ENCODE assay signal across 17 cellular contexts in genomic region chr14:59318908-59319307, GRCh38.
DNase-seq lines count a peak whose midpoint lies in the region; ATAC-seq and TF ChIP-seq lines count a peak whose summit lies in the region.
"Had no signal": no experiment of that assay in that cellular context is flagged by ENCODE, and none has a peak within 500 bp of the region (broad histone marks: within the 10 kb centered on the region; RNA-seq: fewer than 3 reads in every experiment).

No MANE protein-coding gene starts in this region.

- peak overlapping the region in 2 of 3 experiments; percentile 73 to 82 for H3K27ac Mint-ChIP-seq in nephron

- peaks cover 46 to 50% of the 10 kb centered on the region in 2 donors for H3K4me1 ChIP-seq in thyroid gland
- H3K4me1 ChIP-seq: breast epithelium had no signal

- 57 to 61% methylated on average over 4 of the region's 4 CpGs for WGBS in thyroid gland, 2 donors

- H3K9me3 Mint-ChIP-seq in nephron: no peaks in the 10 kb centered on the region
- H3K9me3 Mint-ChIP-seq: IgD-negative memory B cell had no signal

- H3K9me3 ChIP-seq in thyroid gland: no peaks in the 10 kb centered on the region
- H3K9me3 ChIP-seq: breast epithelium, MG63 had no signal

- H3K4me3 Mint-ChIP-seq in nephron: no peak overlapping the region
- H3K4me3 Mint-ChIP-seq: IgD-negative memory B cell had no signal

- intact Hi-C loops in left cardiac atrium (cut with DNase I) (no loop called here), thyroid gland (cut with DNase I) (no loop called here)

- no peak overlapping the region for H3K4me3 ChIP-seq in thyroid gland (replicated peaks in 1 of 3)
- H3K4me3 ChIP-seq: breast epithelium, MG63 had no signal

- no peaks in the 10 kb centered on the region for H3K27me3 Mint-ChIP-seq in nephron (ENCODE audit: low read depth)
- H3K27me3 Mint-ChIP-seq: IgD-negative memory B cell had no signal

- TF ChIP-seq CTCF in nephron (IDR thresholded peaks at IDR 0.05; ENCODE audit: unreplicated experiment in 3 of 3) (no peak), thyroid gland (IDR thresholded peaks at IDR 0.05) (no peak)

- H3K27ac ChIP-seq in cingulate gyrus (ENCODE audit: low read depth, low read length) (peak overlapping the region; percentile 33), thyroid gland (peak overlapping the region in 2 of 3 donors; percentile 51 to 57)

- no peaks in the 10 kb centered on the region for H3K27me3 ChIP-seq in thyroid gland
- H3K27me3 ChIP-seq: breast epithelium, MG63 had no signal

- TF ChIP-seq POLR2A in thyroid gland (IDR thresholded peaks at IDR 0.05): no peak

- H3K36me3 ChIP-seq in thyroid gland: no peaks in the 10 kb centered on the region
- H3K36me3 ChIP-seq: breast epithelium, MG63 had no signal

- DNase-seq in left cardiac atrium: no peak
- DNase-seq in thyroid gland: no peak
- no peak for DNase-seq in HuH-7 (ENCODE audit: low spot score)
- no peak for DNase-seq in stimulated activated CD4-positive, alpha-beta T cell treated with anti-CD3 and anti-CD28 coated beads, Interleukin-2, amount 100 ng/mL, for 24 hours
- DNase-seq in midbrain (lab: John Stamatoyannopoulos, UW): no peak
- DNase-seq: activated CD4-positive, alpha-beta T cell treated with anti-CD3 and anti-CD28 coated beads for 48 hours; MG63; NCI-H146; NCI-H2171 treated with DMSO at 0.1 percent for 48 hours; NCI-H774; PC-3; stimulated activated CD4-positive, alpha-beta T cell treated with anti-CD3 and anti-CD28 coated beads, Interleukin-15, amount 100 ng/mL, for 24 hours had no signal

- peaks cover 60% of the 10 kb centered on the region for H3K4me1 Mint-ChIP-seq in nephron

- peaks cover 21% of the 10 kb centered on the region for H3K36me3 Mint-ChIP-seq in nephron (ENCODE audit: low read depth)

- peak; percentile 74 to 80 for ATAC-seq in left cardiac atrium
- ATAC-seq in HG02885 (IDR thresholded peaks at IDR 0.05; ENCODE audit: poor library complexity, unreplicated experiment): no peak
- ATAC-seq: PC-3 had no signal
